ENCODE assay signal across 1 cellular context in genomic region chr19:54159352-54160181, GRCh38.
TF ChIP-seq lines count a peak whose summit lies in the region.

LENG1 (minus strand) TSS chr19:54159721; CDS start chr19:54159695, 26 bp downstream.

TF ChIP-seq in HepG2, 621 proteins besides CTCF, POLR2A, EP300 and RAD21 (continued from another document and continues in another):
- 0 out of 2 replicates have a peak, but pooled peaks have one; percentile 9 for TF ChIP-seq ZNF446 (CRISPR knock-in tag; IDR thresholded peaks at IDR 0.05)
- no peak for TF ChIP-seq TIGD3 (CRISPR knock-in tag; IDR thresholded peaks at IDR 0.05; ENCODE audit: borderline replicate concordance)
- no peak for TF ChIP-seq SOX13 (IDR thresholded peaks at IDR 0.05)
- peak in 1 of 2 experiments; percentile 7; a peak in 1 of 4 replicates for TF ChIP-seq SOX13 (CRISPR knock-in tag; conservative IDR thresholded peaks at IDR 0.05 in 1 of 2, IDR thresholded peaks at IDR 0.05 in 1 of 2)
- no peak for TF ChIP-seq KLF15 (CRISPR knock-in tag; IDR thresholded peaks at IDR 0.05; ENCODE audit: borderline replicate concordance)
- no peak for TF ChIP-seq ZBTB20 (CRISPR knock-in tag; IDR thresholded peaks at IDR 0.05; ENCODE audit: borderline replicate concordance, low read depth)
- TF ChIP-seq, protein P1, sequence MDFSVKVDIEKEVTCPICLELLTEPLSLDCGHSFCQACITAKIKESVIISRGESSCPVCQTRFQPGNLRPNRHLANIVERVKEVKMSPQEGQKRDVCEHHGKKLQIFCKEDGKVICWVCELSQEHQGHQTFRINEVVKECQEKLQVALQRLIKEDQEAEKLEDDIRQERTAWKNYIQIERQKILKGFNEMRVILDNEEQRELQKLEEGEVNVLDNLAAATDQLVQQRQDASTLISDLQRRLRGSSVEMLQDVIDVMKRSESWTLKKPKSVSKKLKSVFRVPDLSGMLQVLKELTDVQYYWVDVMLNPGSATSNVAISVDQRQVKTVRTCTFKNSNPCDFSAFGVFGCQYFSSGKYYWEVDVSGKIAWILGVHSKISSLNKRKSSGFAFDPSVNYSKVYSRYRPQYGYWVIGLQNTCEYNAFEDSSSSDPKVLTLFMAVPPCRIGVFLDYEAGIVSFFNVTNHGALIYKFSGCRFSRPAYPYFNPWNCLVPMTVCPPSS (IDR thresholded peaks at IDR 0.05): no peak
- TF ChIP-seq NFYB (CRISPR knock-in tag; IDR thresholded peaks at IDR 0.05): peak; percentile 98
- TF ChIP-seq, protein P2, sequence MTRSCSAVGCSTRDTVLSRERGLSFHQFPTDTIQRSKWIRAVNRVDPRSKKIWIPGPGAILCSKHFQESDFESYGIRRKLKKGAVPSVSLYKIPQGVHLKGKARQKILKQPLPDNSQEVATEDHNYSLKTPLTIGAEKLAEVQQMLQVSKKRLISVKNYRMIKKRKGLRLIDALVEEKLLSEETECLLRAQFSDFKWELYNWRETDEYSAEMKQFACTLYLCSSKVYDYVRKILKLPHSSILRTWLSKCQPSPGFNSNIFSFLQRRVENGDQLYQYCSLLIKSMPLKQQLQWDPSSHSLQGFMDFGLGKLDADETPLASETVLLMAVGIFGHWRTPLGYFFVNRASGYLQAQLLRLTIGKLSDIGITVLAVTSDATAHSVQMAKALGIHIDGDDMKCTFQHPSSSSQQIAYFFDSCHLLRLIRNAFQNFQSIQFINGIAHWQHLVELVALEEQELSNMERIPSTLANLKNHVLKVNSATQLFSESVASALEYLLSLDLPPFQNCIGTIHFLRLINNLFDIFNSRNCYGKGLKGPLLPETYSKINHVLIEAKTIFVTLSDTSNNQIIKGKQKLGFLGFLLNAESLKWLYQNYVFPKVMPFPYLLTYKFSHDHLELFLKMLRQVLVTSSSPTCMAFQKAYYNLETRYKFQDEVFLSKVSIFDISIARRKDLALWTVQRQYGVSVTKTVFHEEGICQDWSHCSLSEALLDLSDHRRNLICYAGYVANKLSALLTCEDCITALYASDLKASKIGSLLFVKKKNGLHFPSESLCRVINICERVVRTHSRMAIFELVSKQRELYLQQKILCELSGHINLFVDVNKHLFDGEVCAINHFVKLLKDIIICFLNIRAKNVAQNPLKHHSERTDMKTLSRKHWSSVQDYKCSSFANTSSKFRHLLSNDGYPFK (CRISPR knock-in tag; IDR thresholded peaks at IDR 0.05; ENCODE audit: borderline replicate concordance): peak; percentile 87; the same call in 1 of the 2 replicates
- TF ChIP-seq TFDP1 (CRISPR knock-in tag; IDR thresholded peaks at IDR 0.05; ENCODE audit: borderline replicate concordance): peak; percentile 75; the same call in 1 of the 2 replicates
- peak; percentile 54; the same call in 1 of the 2 replicates for TF ChIP-seq SMAD1 (CRISPR knock-in tag; IDR thresholded peaks at IDR 0.05; ENCODE audit: borderline replicate concordance, low read depth)
- TF ChIP-seq ATM (IDR thresholded peaks at IDR 0.05; ENCODE audit: borderline replicate concordance): no peak
- TF ChIP-seq ZNF101 (CRISPR knock-in tag; IDR thresholded peaks at IDR 0.05; ENCODE audit: borderline replicate concordance, low read depth): no peak
- peak; percentile 5 for TF ChIP-seq AGO1 (IDR thresholded peaks at IDR 0.05; ENCODE audit: low read depth, low read length, poor library complexity, severe bottlenecking)
- TF ChIP-seq POLR2G (IDR thresholded peaks at IDR 0.05; ENCODE audit: low read depth, low read length): peak; percentile 78
- no peak for TF ChIP-seq ZNF883 (CRISPR knock-in tag; IDR thresholded peaks at IDR 0.05; ENCODE audit: not compliant biosample characterization)
- TF ChIP-seq SIX4 (CRISPR knock-in tag; IDR thresholded peaks at IDR 0.05): no peak
- TF ChIP-seq, protein P3, sequence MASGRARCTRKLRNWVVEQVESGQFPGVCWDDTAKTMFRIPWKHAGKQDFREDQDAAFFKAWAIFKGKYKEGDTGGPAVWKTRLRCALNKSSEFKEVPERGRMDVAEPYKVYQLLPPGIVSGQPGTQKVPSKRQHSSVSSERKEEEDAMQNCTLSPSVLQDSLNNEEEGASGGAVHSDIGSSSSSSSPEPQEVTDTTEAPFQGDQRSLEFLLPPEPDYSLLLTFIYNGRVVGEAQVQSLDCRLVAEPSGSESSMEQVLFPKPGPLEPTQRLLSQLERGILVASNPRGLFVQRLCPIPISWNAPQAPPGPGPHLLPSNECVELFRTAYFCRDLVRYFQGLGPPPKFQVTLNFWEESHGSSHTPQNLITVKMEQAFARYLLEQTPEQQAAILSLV (CRISPR knock-in tag; IDR thresholded peaks at IDR 0.05; ENCODE audit: borderline replicate concordance): no peak
- no peak for TF ChIP-seq SNAI1 (CRISPR knock-in tag; IDR thresholded peaks at IDR 0.05; ENCODE audit: borderline replicate concordance)
- TF ChIP-seq YEATS4 (CRISPR knock-in tag; IDR thresholded peaks at IDR 0.05; ENCODE audit: borderline replicate concordance): peak; percentile 84
- no peak for TF ChIP-seq ZNF678 (CRISPR knock-in tag; IDR thresholded peaks at IDR 0.05)
- TF ChIP-seq ZNF230 (CRISPR knock-in tag; IDR thresholded peaks at IDR 0.05): peak; percentile 80
- peak; percentile 87 for TF ChIP-seq PHF20 (CRISPR knock-in tag; IDR thresholded peaks at IDR 0.05)
- TF ChIP-seq ZNF143 (CRISPR knock-in tag; IDR thresholded peaks at IDR 0.05): no peak; the same call in 1 of the 2 replicates
- no peak for TF ChIP-seq RELA (CRISPR knock-in tag; IDR thresholded peaks at IDR 0.05)
- no peak for TF ChIP-seq KDM1A (CRISPR knock-in tag; IDR thresholded peaks at IDR 0.05)
- no peak for TF ChIP-seq ZNF382 (CRISPR knock-in tag; IDR thresholded peaks at IDR 0.05; ENCODE audit: borderline replicate concordance)
- TF ChIP-seq TAF15 (IDR thresholded peaks at IDR 0.05; ENCODE audit: low read depth, low read length, poor library complexity, severe bottlenecking): no peak
- peak; percentile 52; the same call in 1 of the 2 replicates for TF ChIP-seq KDM5A (IDR thresholded peaks at IDR 0.05; ENCODE audit: borderline replicate concordance, low read length)
- no peak for TF ChIP-seq ZNF362 (CRISPR knock-in tag; IDR thresholded peaks at IDR 0.05; ENCODE audit: borderline replicate concordance)
- peak; percentile 72; the same call in 1 of the 2 replicates for TF ChIP-seq KDM2A (CRISPR knock-in tag; IDR thresholded peaks at IDR 0.05; ENCODE audit: borderline replicate concordance, low read depth)
- no peak; the same call in 1 of the 2 replicates for TF ChIP-seq FOSL2 (CRISPR knock-in tag; IDR thresholded peaks at IDR 0.05)
- TF ChIP-seq, protein P4, sequence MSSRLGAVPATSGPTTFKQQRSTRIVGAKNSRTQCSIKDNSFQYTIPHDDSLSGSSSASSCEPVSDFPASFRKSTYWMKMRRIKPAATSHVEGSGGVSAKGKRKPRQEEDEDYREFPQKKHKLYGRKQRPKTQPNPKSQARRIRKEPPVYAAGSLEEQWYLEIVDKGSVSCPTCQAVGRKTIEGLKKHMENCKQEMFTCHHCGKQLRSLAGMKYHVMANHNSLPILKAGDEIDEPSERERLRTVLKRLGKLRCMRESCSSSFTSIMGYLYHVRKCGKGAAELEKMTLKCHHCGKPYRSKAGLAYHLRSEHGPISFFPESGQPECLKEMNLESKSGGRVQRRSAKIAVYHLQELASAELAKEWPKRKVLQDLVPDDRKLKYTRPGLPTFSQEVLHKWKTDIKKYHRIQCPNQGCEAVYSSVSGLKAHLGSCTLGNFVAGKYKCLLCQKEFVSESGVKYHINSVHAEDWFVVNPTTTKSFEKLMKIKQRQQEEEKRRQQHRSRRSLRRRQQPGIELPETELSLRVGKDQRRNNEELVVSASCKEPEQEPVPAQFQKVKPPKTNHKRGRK (CRISPR knock-in tag; IDR thresholded peaks at IDR 0.05): no peak
- TF ChIP-seq, protein P5, sequence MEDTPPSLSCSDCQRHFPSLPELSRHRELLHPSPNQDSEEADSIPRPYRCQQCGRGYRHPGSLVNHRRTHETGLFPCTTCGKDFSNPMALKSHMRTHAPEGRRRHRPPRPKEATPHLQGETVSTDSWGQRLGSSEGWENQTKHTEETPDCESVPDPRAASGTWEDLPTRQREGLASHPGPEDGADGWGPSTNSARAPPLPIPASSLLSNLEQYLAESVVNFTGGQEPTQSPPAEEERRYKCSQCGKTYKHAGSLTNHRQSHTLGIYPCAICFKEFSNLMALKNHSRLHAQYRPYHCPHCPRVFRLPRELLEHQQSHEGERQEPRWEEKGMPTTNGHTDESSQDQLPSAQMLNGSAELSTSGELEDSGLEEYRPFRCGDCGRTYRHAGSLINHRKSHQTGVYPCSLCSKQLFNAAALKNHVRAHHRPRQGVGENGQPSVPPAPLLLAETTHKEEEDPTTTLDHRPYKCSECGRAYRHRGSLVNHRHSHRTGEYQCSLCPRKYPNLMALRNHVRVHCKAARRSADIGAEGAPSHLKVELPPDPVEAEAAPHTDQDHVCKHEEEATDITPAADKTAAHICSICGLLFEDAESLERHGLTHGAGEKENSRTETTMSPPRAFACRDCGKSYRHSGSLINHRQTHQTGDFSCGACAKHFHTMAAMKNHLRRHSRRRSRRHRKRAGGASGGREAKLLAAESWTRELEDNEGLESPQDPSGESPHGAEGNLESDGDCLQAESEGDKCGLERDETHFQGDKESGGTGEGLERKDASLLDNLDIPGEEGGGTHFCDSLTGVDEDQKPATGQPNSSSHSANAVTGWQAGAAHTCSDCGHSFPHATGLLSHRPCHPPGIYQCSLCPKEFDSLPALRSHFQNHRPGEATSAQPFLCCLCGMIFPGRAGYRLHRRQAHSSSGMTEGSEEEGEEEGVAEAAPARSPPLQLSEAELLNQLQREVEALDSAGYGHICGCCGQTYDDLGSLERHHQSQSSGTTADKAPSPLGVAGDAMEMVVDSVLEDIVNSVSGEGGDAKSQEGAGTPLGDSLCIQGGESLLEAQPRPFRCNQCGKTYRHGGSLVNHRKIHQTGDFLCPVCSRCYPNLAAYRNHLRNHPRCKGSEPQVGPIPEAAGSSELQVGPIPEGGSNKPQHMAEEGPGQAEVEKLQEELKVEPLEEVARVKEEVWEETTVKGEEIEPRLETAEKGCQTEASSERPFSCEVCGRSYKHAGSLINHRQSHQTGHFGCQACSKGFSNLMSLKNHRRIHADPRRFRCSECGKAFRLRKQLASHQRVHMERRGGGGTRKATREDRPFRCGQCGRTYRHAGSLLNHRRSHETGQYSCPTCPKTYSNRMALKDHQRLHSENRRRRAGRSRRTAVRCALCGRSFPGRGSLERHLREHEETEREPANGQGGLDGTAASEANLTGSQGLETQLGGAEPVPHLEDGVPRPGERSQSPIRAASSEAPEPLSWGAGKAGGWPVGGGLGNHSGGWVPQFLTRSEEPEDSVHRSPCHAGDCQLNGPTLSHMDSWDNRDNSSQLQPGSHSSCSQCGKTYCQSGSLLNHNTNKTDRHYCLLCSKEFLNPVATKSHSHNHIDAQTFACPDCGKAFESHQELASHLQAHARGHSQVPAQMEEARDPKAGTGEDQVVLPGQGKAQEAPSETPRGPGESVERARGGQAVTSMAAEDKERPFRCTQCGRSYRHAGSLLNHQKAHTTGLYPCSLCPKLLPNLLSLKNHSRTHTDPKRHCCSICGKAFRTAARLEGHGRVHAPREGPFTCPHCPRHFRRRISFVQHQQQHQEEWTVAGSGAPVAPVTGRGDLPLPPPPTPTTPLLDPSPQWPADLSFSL (CRISPR knock-in tag; IDR thresholded peaks at IDR 0.05): no peak
- no peak for TF ChIP-seq ZNF572 (CRISPR knock-in tag; IDR thresholded peaks at IDR 0.05)
- TF ChIP-seq ZNF205 (CRISPR knock-in tag; IDR thresholded peaks at IDR 0.05): no peak; the same call in 1 of the 2 replicates
- no peak for TF ChIP-seq ZNF512B (CRISPR knock-in tag; IDR thresholded peaks at IDR 0.05; ENCODE audit: borderline replicate concordance)
- TF ChIP-seq KDM5B (CRISPR knock-in tag; IDR thresholded peaks at IDR 0.05; ENCODE audit: borderline replicate concordance): peak; percentile 53; the same call in 1 of the 2 replicates
- no peak for TF ChIP-seq ZSCAN29 (CRISPR knock-in tag; conservative IDR thresholded peaks at IDR 0.05)
- no peak for TF ChIP-seq ZNF772 (CRISPR knock-in tag; IDR thresholded peaks at IDR 0.05)
- no peak for TF ChIP-seq PRMT3 (CRISPR knock-in tag; IDR thresholded peaks at IDR 0.05; ENCODE audit: borderline replicate concordance, low read depth)
- TF ChIP-seq PCBP1 (IDR thresholded peaks at IDR 0.05; ENCODE audit: borderline replicate concordance, low read depth, low read length): peak; percentile 90
- TF ChIP-seq RORA (CRISPR knock-in tag; IDR thresholded peaks at IDR 0.05): no peak
